ENCODE assay signal across 2 cellular contexts in the genomic region with DNA sequence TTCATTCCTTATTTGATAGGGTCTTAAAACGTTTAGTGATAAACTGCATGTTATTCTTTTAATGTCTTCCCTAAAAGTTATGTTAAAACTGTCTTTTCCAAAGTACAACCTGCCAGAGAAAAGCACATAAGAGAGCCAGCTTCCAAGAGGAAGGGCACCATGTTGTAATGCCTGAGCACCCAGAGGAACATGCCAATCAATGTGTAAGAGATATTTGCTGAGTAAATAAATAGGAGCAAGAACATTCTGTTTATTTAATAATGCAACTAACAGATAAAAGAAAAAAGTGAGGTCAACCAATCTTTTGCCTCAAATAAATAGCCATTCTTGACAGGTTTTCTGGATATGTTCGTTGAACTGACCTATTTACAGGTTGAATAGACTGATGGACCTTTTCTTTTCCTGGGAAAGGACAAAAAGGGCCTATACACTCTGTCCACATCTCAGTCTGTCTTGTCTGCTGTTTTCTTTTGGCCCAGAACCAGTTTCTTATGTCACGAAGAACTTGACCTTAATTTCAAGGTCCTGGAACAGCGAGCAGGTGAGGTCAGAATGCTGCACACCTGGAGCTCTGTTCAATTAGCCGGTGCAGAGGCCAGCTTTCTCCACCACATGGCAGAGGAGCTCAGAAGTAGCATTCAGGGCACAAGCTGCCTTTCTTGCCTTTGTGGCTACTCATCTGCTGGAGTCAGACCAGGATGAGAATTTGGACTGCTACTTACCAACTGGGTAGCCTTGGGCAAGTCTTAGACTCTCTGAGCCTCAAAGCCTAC.
TF ChIP-seq lines count a peak whose summit lies in the region.

No MANE protein-coding gene starts in this region.

TF ChIP-seq in A549, 52 proteins besides CTCF, POLR2A, EP300 and RAD21 (continued from another document):
- TF ChIP-seq, protein P1, sequence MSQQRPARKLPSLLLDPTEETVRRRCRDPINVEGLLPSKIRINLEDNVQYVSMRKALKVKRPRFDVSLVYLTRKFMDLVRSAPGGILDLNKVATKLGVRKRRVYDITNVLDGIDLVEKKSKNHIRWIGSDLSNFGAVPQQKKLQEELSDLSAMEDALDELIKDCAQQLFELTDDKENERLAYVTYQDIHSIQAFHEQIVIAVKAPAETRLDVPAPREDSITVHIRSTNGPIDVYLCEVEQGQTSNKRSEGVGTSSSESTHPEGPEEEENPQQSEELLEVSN (IDR thresholded peaks at IDR 0.05; ENCODE audit: borderline replicate concordance, low read depth) = no peak
- no peak for TF ChIP-seq HDAC2 (IDR thresholded peaks at IDR 0.05)
- TF ChIP-seq NPAS2 (CRISPR knock-in tag; IDR thresholded peaks at IDR 0.05; ENCODE audit: borderline replicate concordance) = no peak
- no peak for TF ChIP-seq ZC3H11A (IDR thresholded peaks at IDR 0.05)
- TF ChIP-seq CHD2 (IDR thresholded peaks at IDR 0.05; ENCODE audit: low read length, partially characterized antibody) = no peak
- TF ChIP-seq, protein P2, sequence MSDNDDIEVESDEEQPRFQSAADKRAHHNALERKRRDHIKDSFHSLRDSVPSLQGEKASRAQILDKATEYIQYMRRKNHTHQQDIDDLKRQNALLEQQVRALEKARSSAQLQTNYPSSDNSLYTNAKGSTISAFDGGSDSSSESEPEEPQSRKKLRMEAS (IDR thresholded peaks at IDR 0.05) = no peak
- TF ChIP-seq, protein P3, sequence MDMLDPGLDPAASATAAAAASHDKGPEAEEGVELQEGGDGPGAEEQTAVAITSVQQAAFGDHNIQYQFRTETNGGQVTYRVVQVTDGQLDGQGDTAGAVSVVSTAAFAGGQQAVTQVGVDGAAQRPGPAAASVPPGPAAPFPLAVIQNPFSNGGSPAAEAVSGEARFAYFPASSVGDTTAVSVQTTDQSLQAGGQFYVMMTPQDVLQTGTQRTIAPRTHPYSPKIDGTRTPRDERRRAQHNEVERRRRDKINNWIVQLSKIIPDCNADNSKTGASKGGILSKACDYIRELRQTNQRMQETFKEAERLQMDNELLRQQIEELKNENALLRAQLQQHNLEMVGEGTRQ (IDR thresholded peaks at IDR 0.05) = no peak
- no peak for TF ChIP-seq NFE2L2 (conservative IDR thresholded peaks at IDR 0.05; ENCODE audit: low read length)
- TF ChIP-seq JUN (IDR thresholded peaks at IDR 0.05) = no peak
- TF ChIP-seq JUNB (IDR thresholded peaks at IDR 0.05) = no peak
- no peak for TF ChIP-seq SREBF2 (IDR thresholded peaks at IDR 0.05)
- TF ChIP-seq ZNF302 (CRISPR knock-in tag; IDR thresholded peaks at IDR 0.05) = no peak

TF ChIP-seq in WTC11, 78 proteins besides CTCF, POLR2A, EP300 and RAD21:
- TF ChIP-seq, protein P4, sequence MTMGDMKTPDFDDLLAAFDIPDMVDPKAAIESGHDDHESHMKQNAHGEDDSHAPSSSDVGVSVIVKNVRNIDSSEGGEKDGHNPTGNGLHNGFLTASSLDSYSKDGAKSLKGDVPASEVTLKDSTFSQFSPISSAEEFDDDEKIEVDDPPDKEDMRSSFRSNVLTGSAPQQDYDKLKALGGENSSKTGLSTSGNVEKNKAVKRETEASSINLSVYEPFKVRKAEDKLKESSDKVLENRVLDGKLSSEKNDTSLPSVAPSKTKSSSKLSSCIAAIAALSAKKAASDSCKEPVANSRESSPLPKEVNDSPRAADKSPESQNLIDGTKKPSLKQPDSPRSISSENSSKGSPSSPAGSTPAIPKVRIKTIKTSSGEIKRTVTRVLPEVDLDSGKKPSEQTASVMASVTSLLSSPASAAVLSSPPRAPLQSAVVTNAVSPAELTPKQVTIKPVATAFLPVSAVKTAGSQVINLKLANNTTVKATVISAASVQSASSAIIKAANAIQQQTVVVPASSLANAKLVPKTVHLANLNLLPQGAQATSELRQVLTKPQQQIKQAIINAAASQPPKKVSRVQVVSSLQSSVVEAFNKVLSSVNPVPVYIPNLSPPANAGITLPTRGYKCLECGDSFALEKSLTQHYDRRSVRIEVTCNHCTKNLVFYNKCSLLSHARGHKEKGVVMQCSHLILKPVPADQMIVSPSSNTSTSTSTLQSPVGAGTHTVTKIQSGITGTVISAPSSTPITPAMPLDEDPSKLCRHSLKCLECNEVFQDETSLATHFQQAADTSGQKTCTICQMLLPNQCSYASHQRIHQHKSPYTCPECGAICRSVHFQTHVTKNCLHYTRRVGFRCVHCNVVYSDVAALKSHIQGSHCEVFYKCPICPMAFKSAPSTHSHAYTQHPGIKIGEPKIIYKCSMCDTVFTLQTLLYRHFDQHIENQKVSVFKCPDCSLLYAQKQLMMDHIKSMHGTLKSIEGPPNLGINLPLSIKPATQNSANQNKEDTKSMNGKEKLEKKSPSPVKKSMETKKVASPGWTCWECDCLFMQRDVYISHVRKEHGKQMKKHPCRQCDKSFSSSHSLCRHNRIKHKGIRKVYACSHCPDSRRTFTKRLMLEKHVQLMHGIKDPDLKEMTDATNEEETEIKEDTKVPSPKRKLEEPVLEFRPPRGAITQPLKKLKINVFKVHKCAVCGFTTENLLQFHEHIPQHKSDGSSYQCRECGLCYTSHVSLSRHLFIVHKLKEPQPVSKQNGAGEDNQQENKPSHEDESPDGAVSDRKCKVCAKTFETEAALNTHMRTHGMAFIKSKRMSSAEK (CRISPR knock-in tag; IDR thresholded peaks at IDR 0.05; ENCODE audit: borderline replicate concordance) = no peak
- TF ChIP-seq ZNF423 (CRISPR knock-in tag; IDR thresholded peaks at IDR 0.05) (no peak), ZNF232 (CRISPR knock-in tag; IDR thresholded peaks at IDR 0.05) (no peak), IRF2 (CRISPR knock-in tag; IDR thresholded peaks at IDR 0.05; ENCODE audit: borderline replicate concordance, low read depth) (no peak), TCF7 (CRISPR knock-in tag; IDR thresholded peaks at IDR 0.05; ENCODE audit: low read depth) (no peak), TEAD1 (CRISPR knock-in tag; IDR thresholded peaks at IDR 0.05) (no peak), ATF1 (CRISPR knock-in tag; IDR thresholded peaks at IDR 0.05) (no peak), ZNF263 (CRISPR knock-in tag; IDR thresholded peaks at IDR 0.05; ENCODE audit: low read depth) (no peak), FOXJ3 (CRISPR knock-in tag; IDR thresholded peaks at IDR 0.05; ENCODE audit: borderline replicate concordance) (no peak)
- TF ChIP-seq, protein P5, sequence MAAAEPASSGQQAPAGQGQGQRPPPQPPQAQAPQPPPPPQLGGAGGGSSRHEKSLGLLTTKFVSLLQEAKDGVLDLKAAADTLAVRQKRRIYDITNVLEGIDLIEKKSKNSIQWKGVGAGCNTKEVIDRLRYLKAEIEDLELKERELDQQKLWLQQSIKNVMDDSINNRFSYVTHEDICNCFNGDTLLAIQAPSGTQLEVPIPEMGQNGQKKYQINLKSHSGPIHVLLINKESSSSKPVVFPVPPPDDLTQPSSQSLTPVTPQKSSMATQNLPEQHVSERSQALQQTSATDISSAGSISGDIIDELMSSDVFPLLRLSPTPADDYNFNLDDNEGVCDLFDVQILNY (CRISPR knock-in tag; IDR thresholded peaks at IDR 0.05) = no peak
- TF ChIP-seq, protein P2 (CRISPR knock-in tag; IDR thresholded peaks at IDR 0.05) = no peak
- TF ChIP-seq, protein P6, sequence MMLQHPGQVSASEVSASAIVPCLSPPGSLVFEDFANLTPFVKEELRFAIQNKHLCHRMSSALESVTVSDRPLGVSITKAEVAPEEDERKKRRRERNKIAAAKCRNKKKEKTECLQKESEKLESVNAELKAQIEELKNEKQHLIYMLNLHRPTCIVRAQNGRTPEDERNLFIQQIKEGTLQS (CRISPR knock-in tag; conservative IDR thresholded peaks at IDR 0.05) = no peak
- TF ChIP-seq, protein P7, sequence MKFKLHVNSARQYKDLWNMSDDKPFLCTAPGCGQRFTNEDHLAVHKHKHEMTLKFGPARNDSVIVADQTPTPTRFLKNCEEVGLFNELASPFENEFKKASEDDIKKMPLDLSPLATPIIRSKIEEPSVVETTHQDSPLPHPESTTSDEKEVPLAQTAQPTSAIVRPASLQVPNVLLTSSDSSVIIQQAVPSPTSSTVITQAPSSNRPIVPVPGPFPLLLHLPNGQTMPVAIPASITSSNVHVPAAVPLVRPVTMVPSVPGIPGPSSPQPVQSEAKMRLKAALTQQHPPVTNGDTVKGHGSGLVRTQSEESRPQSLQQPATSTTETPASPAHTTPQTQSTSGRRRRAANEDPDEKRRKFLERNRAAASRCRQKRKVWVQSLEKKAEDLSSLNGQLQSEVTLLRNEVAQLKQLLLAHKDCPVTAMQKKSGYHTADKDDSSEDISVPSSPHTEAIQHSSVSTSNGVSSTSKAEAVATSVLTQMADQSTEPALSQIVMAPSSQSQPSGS (CRISPR knock-in tag; IDR thresholded peaks at IDR 0.05; ENCODE audit: borderline replicate concordance, low read depth) = no peak
- TF ChIP-seq, protein P8, sequence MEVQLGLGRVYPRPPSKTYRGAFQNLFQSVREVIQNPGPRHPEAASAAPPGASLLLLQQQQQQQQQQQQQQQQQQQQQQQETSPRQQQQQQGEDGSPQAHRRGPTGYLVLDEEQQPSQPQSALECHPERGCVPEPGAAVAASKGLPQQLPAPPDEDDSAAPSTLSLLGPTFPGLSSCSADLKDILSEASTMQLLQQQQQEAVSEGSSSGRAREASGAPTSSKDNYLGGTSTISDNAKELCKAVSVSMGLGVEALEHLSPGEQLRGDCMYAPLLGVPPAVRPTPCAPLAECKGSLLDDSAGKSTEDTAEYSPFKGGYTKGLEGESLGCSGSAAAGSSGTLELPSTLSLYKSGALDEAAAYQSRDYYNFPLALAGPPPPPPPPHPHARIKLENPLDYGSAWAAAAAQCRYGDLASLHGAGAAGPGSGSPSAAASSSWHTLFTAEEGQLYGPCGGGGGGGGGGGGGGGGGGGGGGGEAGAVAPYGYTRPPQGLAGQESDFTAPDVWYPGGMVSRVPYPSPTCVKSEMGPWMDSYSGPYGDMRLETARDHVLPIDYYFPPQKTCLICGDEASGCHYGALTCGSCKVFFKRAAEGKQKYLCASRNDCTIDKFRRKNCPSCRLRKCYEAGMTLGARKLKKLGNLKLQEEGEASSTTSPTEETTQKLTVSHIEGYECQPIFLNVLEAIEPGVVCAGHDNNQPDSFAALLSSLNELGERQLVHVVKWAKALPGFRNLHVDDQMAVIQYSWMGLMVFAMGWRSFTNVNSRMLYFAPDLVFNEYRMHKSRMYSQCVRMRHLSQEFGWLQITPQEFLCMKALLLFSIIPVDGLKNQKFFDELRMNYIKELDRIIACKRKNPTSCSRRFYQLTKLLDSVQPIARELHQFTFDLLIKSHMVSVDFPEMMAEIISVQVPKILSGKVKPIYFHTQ (CRISPR knock-in tag; IDR thresholded peaks at IDR 0.05) = no peak
- TF ChIP-seq, protein P9, sequence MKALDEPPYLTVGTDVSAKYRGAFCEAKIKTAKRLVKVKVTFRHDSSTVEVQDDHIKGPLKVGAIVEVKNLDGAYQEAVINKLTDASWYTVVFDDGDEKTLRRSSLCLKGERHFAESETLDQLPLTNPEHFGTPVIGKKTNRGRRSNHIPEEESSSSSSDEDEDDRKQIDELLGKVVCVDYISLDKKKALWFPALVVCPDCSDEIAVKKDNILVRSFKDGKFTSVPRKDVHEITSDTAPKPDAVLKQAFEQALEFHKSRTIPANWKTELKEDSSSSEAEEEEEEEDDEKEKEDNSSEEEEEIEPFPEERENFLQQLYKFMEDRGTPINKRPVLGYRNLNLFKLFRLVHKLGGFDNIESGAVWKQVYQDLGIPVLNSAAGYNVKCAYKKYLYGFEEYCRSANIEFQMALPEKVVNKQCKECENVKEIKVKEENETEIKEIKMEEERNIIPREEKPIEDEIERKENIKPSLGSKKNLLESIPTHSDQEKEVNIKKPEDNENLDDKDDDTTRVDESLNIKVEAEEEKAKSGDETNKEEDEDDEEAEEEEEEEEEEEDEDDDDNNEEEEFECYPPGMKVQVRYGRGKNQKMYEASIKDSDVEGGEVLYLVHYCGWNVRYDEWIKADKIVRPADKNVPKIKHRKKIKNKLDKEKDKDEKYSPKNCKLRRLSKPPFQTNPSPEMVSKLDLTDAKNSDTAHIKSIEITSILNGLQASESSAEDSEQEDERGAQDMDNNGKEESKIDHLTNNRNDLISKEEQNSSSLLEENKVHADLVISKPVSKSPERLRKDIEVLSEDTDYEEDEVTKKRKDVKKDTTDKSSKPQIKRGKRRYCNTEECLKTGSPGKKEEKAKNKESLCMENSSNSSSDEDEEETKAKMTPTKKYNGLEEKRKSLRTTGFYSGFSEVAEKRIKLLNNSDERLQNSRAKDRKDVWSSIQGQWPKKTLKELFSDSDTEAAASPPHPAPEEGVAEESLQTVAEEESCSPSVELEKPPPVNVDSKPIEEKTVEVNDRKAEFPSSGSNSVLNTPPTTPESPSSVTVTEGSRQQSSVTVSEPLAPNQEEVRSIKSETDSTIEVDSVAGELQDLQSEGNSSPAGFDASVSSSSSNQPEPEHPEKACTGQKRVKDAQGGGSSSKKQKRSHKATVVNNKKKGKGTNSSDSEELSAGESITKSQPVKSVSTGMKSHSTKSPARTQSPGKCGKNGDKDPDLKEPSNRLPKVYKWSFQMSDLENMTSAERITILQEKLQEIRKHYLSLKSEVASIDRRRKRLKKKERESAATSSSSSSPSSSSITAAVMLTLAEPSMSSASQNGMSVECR (CRISPR knock-in tag; IDR thresholded peaks at IDR 0.05; ENCODE audit: borderline replicate concordance) = no peak
